11 cellular contexts compared by ENCODE assay signal in genomic region chr10:6279540-6280267, GRCh38.
DNase-seq lines count a peak whose midpoint lies in the region; ATAC-seq and TF ChIP-seq lines count a peak whose summit lies in the region.
"Had no signal": no experiment of that assay in that cellular context is flagged by ENCODE, and none has a peak within 500 bp of the region (broad histone marks: within the 10 kb centered on the region; RNA-seq: fewer than 3 reads in every experiment).

No MANE protein-coding gene starts in this region.

- peak overlapping the region; percentile 87 for H3K27ac Mint-ChIP-seq in progenitor cell of endocrine pancreas

- no peak for TF ChIP-seq CTCF in foreskin fibroblast (IDR thresholded peaks at IDR 0.05; ENCODE audit: low read depth, low read length)
- TF ChIP-seq CTCF in progenitor cell of endocrine pancreas (IDR thresholded peaks at IDR 0.05; ENCODE audit: unreplicated experiment): no peak

- no peaks in the 10 kb centered on the region for H3K9me3 ChIP-seq in GM23248 (ENCODE audit: low read depth)
- H3K9me3 ChIP-seq in SJSA1 (replicated peaks): 0 out of 2 replicates have a peak, but pooled peaks cover 3% of the 10 kb centered on the region
- H3K9me3 ChIP-seq: spleen, vagina had no signal

- H3K4me1 ChIP-seq in GM23248 (ENCODE audit: insufficient read depth): peaks cover 24% of the 10 kb centered on the region
- H3K4me1 ChIP-seq in SJSA1 (replicated peaks): peaks cover 29% of the 10 kb centered on the region

- no peaks in the 10 kb centered on the region for H3K27me3 Mint-ChIP-seq in progenitor cell of endocrine pancreas

- peaks cover 10% of the 10 kb centered on the region for H3F3A ChIP-seq in GM23248 (ENCODE audit: insufficient read depth)

- peaks cover 2% of the 10 kb centered on the region for H3K36me3 Mint-ChIP-seq in progenitor cell of endocrine pancreas (ENCODE audit: insufficient read depth)

- H3K4me3 ChIP-seq in GM23248: no peak overlapping the region
- H3K4me3 ChIP-seq in SJSA1: no peak overlapping the region
- H3K4me3 ChIP-seq in foreskin fibroblast (ENCODE audit: low read depth in 1 of 2, low read length in 2 of 2): no peak overlapping the region
- H3K4me3 ChIP-seq: GM12878, spleen, vagina had no signal

- H2AFZ ChIP-seq in GM23248: peak overlapping the region; percentile 40; the same call in 1 of the 2 replicates

- H4K20me1 ChIP-seq in GM23248 (ENCODE audit: insufficient read depth): no peaks in the 10 kb centered on the region

- no peak for ATAC-seq in HG03196 (IDR thresholded peaks at IDR 0.05; ENCODE audit: unreplicated experiment)
- ATAC-seq: GM12878 had no signal

- 57 to 61% methylated on average over 15 of the region's 15 CpGs for WGBS in GM23248 (ENCODE audit: low coverage in 1 of 2, low lambda C conversion rate in 2 of 2, missing lambda C conversion rate in 2 of 2), 2 experiments

- peaks cover 2% of the 10 kb centered on the region for H3K9me3 Mint-ChIP-seq in progenitor cell of endocrine pancreas (ENCODE audit: low read depth)

- peaks cover 47% of the 10 kb centered on the region for H3K4me1 Mint-ChIP-seq in progenitor cell of endocrine pancreas (ENCODE audit: low read depth)

- H3K79me2 ChIP-seq in GM23248 (ENCODE audit: insufficient read depth): no peaks in the 10 kb centered on the region

- H3K27ac ChIP-seq in GM23248: peak overlapping the region; percentile 34
- H3K27ac ChIP-seq in SJSA1: peak overlapping the region; percentile 34
- H3K27ac ChIP-seq: vagina had no signal

- H3K27me3 ChIP-seq in GM23248 (replicated peaks; ENCODE audit: insufficient read depth) (no peaks in the 10 kb centered on the region), SJSA1 (replicated peaks) (no peaks in the 10 kb centered on the region)
- H3K27me3 ChIP-seq: spleen, vagina had no signal

- DNase-seq in GM23248: peak; percentile 74
- DNase-seq in SJSA1 (ENCODE audit: low read depth in 1 of 2, low spot score in 2 of 2): peak; percentile 61 to 71
- peak; percentile 60 to 62 for DNase-seq in foreskin fibroblast
- peak; percentile 42 for DNase-seq in progenitor cell of endocrine pancreas (ENCODE audit: low spot score, unreplicated experiment)
- no peak for DNase-seq in NCI-H526 treated with DMSO at 0.1 percent for 48 hours (lab: John Stamatoyannopoulos, UW)
- DNase-seq in NOMO-1 treated with DMSO at 0.1 percent for 48 hours (lab: John Stamatoyannopoulos, UW; ENCODE audit: unreplicated experiment): no peak
- DNase-seq in stimulated activated CD4-positive, alpha-beta T cell treated with anti-CD3 and anti-CD28 coated beads, Interleukin-4, amount 100 ng/mL, for 4 hours: no peak
- DNase-seq: spleen had no signal

- peak overlapping the region; percentile 10; the same call in 1 of the 2 replicates for H3K9ac ChIP-seq in GM23248

- peak overlapping the region; percentile 11 for H3K4me3 Mint-ChIP-seq in progenitor cell of endocrine pancreas (ENCODE audit: low read depth)

- H3K4me2 ChIP-seq in GM23248 (ENCODE audit: unreplicated experiment): peak overlapping the region; percentile 6

- H3K9me2 ChIP-seq in GM23248 (ENCODE audit: insufficient read depth): no peaks in the 10 kb centered on the region; the same call in 1 of the 2 replicates

- in situ Hi-C loops in GM23248 (cut with MboI): no loop called here

- H3K36me3 ChIP-seq in GM23248 (ENCODE audit: low read depth) (no peaks in the 10 kb centered on the region), SJSA1 (no peaks in the 10 kb centered on the region)
- H3K36me3 ChIP-seq: spleen, vagina had no signal

Comparison
In these comparisons a context has a peak if more than half of its experiments do, and no peak if none do; other contexts are left out.
1. DNase-seq: peak in GM23248 (single experiment), SJSA1 (2 of 2), foreskin fibroblast (2 of 2) and progenitor cell of endocrine pancreas (single experiment); none in NCI-H526 treated with DMSO at 0.1 percent for 48 hours (single experiment), NOMO-1 treated with DMSO at 0.1 percent for 48 hours (single experiment) and stimulated activated CD4-positive, alpha-beta T cell treated with anti-CD3 and anti-CD28 coated beads, Interleukin-4, amount 100 ng/mL, for 4 hours (0 of 2).